ENCODE assay signal across 8 cellular contexts in genomic region chr17:59106463-59107305, GRCh38. TPM values are rescaled to one million over a fixed set of nuclear protein-coding genes. Genes with fewer than 3 reads are reported as not detected.
DNase-seq lines count a peak whose midpoint lies in the region; ATAC-seq and TF ChIP-seq lines count a peak whose summit lies in the region.

Gene TRIM37, minus strand, starts transcription at chr17:59106880. Its CDS starts 419 bp downstream, at chr17:59106461.

- TF ChIP-seq CTCF in colonic mucosa (IDR thresholded peaks at IDR 0.05): no peak

- H3K4me2 ChIP-seq in BLaER1: peak within 1 kb of the TSS; percentile 90

- ATAC-seq in HG03460 (IDR thresholded peaks at IDR 0.05; ENCODE audit: unreplicated experiment): peak; percentile 88

- intact Hi-C loops in colonic mucosa (cut with DNase I): loop anchor here (5.0 kb wide), 1 partner anchor 46 kb away; no protein-coding TSS in a partner anchor

- H3K36me3 ChIP-seq in BLaER1 (peaks cover 44% of the 10 kb centered on the region), colonic mucosa (no peaks in the 10 kb centered on the region)

- H3K4me3 ChIP-seq in BLaER1 (peak within 1 kb of the TSS; percentile 99), colonic mucosa (peak within 1 kb of the TSS; percentile 83)

- no peaks in the 10 kb centered on the region for H3K9me3 ChIP-seq in BLaER1
- H3K9me3 ChIP-seq in colonic mucosa: no peaks in the 10 kb centered on the region

- peak; percentile 85 for DNase-seq in GM19240 (ENCODE audit: insufficient read length, low spot score)
- peak; percentile 98 to 99 for DNase-seq in NCI-H526 (lab: John Stamatoyannopoulos, UW)
- DNase-seq in activated CD4-positive, alpha-beta T cell treated with anti-CD3 and anti-CD28 coated beads for 48 hours: peak; percentile 99
- DNase-seq in colonic mucosa: peak; percentile 98
- peak; percentile 96 to 98 for DNase-seq in stimulated activated CD4-positive, alpha-beta T cell treated with anti-CD3 and anti-CD28 coated beads, Interleukin-1b, Interleukin-23, amount 100 ng/mL, for 4 hours (ENCODE audit: low read depth in 2 of 2)

- H3K4me1 ChIP-seq in BLaER1: peaks cover 33% of the 10 kb centered on the region
- H3K4me1 ChIP-seq in colonic mucosa: no peaks in the 10 kb centered on the region

- H3K9ac ChIP-seq in BLaER1 (peak within 1 kb of the TSS; percentile 90), colonic mucosa (ENCODE audit: low read depth in 2 of 2, low read length in 2 of 2) (peak within 1 kb of the TSS; percentile 89 to 93)

- H3K27me3 ChIP-seq in BLaER1 (no peaks in the 10 kb centered on the region), colonic mucosa (no peaks in the 10 kb centered on the region), layer of hippocampus (ENCODE audit: control insufficient read depth, insufficient read depth, low read length) (no peaks in the 10 kb centered on the region)

- H3K27ac ChIP-seq in BLaER1 (peak within 1 kb of the TSS; percentile 90), colonic mucosa (peak within 1 kb of the TSS; percentile 84), layer of hippocampus (ENCODE audit: low read depth, low read length) (peak within 1 kb of the TSS; percentile 88)

- H4K20me1 ChIP-seq in BLaER1: peaks cover 11% of the 10 kb centered on the region; the same call in 1 of the 2 replicates

RNA-seq across cellular contexts. Expression of gene TRIM37, which starts in this region (rescaled TPM):
- 10 to 100 TPM; 17.2 to 24.1 TPM for total RNA-seq in colonic mucosa

Comparison
In these comparisons a context has a peak if more than half of its experiments do, and no peak if none do; other contexts are left out.
1. Peak in every context shown above with its lines: DNase-seq, ATAC-seq, H3K4me3 ChIP-seq and H3K27ac ChIP-seq.